1 cellular context compared by ENCODE assay signal in genomic region chr6:27187546-27188205, GRCh38.
TF ChIP-seq lines count a peak whose summit lies in the region.

No MANE protein-coding gene starts in this region.

TF ChIP-seq in H1, 55 proteins besides CTCF, POLR2A, EP300 and RAD21:
- peak; percentile 26 for TF ChIP-seq KDM4A (IDR thresholded peaks at IDR 0.05; ENCODE audit: low read depth, low read length, severe bottlenecking)
